In genomic region chr10:50224330-50224952, GRCh38 we compare ENCODE assay signal across 8 cellular contexts. TPM values are rescaled to one million over a fixed set of nuclear protein-coding genes. Genes with fewer than 3 reads are reported as not detected.
DNase-seq lines count a peak whose midpoint lies in the region; ATAC-seq and TF ChIP-seq lines count a peak whose summit lies in the region.

No MANE protein-coding gene starts in this region.

- peak; percentile 92 for ATAC-seq in HG02571 (IDR thresholded peaks at IDR 0.05; ENCODE audit: unreplicated experiment)
- ATAC-seq in naive thymus-derived CD4-positive, alpha-beta T cell, result peak; percentile 67

- POLR2A ChIA-PET in naive thymus-derived CD4-positive, alpha-beta T cell (lab: Charles Lee), result no interaction called here

- H3K36me3 Mint-ChIP-seq in endothelial cell (ENCODE audit: low read depth, unreplicated experiment), result no peaks in the 10 kb centered on the region
- H3K36me3 Mint-ChIP-seq in naive thymus-derived CD4-positive, alpha-beta T cell, result no peaks in the 10 kb centered on the region

- intact Hi-C loops in naive thymus-derived CD4-positive, alpha-beta T cell (cut with micrococcal nuclease), result loop anchor here in 1 of 2 donors (1.0 kb wide), 1 partner anchor 631 kb away; no protein-coding TSS in a partner anchor

- H3K27me3 ChIP-seq in naive thymus-derived CD4-positive, alpha-beta T cell (ENCODE audit: control insufficient read depth in 2 of 2, insufficient read depth in 2 of 2, low read length in 2 of 2), result no peaks in the 10 kb centered on the region

- CTCF ChIA-PET in naive thymus-derived CD4-positive, alpha-beta T cell (lab: Charles Lee), result no interaction called here

- TF ChIP-seq CTCF in GM12874 (IDR thresholded peaks at IDR 0.05; ENCODE audit: insufficient read depth, low read depth, low read length), result peak; percentile 60
- TF ChIP-seq CTCF in endothelial cell (IDR thresholded peaks at IDR 0.05; ENCODE audit: unreplicated experiment), result peak; percentile 46

- no peaks in the 10 kb centered on the region for H3K9me3 Mint-ChIP-seq in endothelial cell (ENCODE audit: unreplicated experiment)
- no peaks in the 10 kb centered on the region for H3K9me3 Mint-ChIP-seq in naive thymus-derived CD4-positive, alpha-beta T cell

- no peaks in the 10 kb centered on the region for H3K36me3 ChIP-seq in naive thymus-derived CD4-positive, alpha-beta T cell (ENCODE audit: control insufficient read depth in 2 of 3, insufficient read depth in 3 of 3, low read length in 3 of 3)

- no peak overlapping the region for H3K27ac Mint-ChIP-seq in endothelial cell (ENCODE audit: unreplicated experiment)
- no peak overlapping the region for H3K27ac Mint-ChIP-seq in naive thymus-derived CD4-positive, alpha-beta T cell

- no peaks in the 10 kb centered on the region for H3K9me3 ChIP-seq in naive thymus-derived CD4-positive, alpha-beta T cell (ENCODE audit: control insufficient read depth in 2 of 3, low read length in 3 of 3)

- no peaks in the 10 kb centered on the region for H3K4me1 ChIP-seq in naive thymus-derived CD4-positive, alpha-beta T cell (ENCODE audit: control insufficient read depth in 2 of 2, insufficient read depth in 2 of 2, low read length in 2 of 2)

- H3K4me3 ChIP-seq in naive thymus-derived CD4-positive, alpha-beta T cell (ENCODE audit: low read length), result no peak overlapping the region

- DNase-seq in AG08395 (ENCODE audit: low spot score) (peak; percentile 63), MV-4-11 (lab: John Stamatoyannopoulos, UW) (peak; percentile 52), SKM-1 treated with dmso at 0.1 percent for 144 hours (lab: John Stamatoyannopoulos, UW; ENCODE audit: unreplicated experiment) (peak; percentile 55), endothelial cell (ENCODE audit: low spot score) (peak; percentile 44), OCI-M2 (lab: John Stamatoyannopoulos, UW; ENCODE audit: unreplicated experiment) (no peak)
- peak in 1 of 9 donors; percentile 13 for DNase-seq in naive thymus-derived CD4-positive, alpha-beta T cell

- H3K27ac ChIP-seq in naive thymus-derived CD4-positive, alpha-beta T cell (ENCODE audit: low read depth, low read length), result no peak overlapping the region

- peaks cover 6% of the 10 kb centered on the region for H3K27me3 Mint-ChIP-seq in endothelial cell (ENCODE audit: unreplicated experiment)
- peaks cover 15 to 35% (median 25%) of the 10 kb centered on the region in 5 donors for H3K27me3 Mint-ChIP-seq in naive thymus-derived CD4-positive, alpha-beta T cell

- no peak overlapping the region for H3K4me3 Mint-ChIP-seq in endothelial cell (ENCODE audit: unreplicated experiment)
- H3K4me3 Mint-ChIP-seq in naive thymus-derived CD4-positive, alpha-beta T cell, result no peak overlapping the region

- no peaks in the 10 kb centered on the region for H3K4me1 Mint-ChIP-seq in endothelial cell (ENCODE audit: unreplicated experiment)
- peaks cover 0 to 3% (median 0%) of the 10 kb centered on the region in 7 donors for H3K4me1 Mint-ChIP-seq in naive thymus-derived CD4-positive, alpha-beta T cell

RNA-seq across cellular contexts. Expression of gene ASAH2, which starts 26.9 kb away (rescaled TPM):
- 1.7 TPM for total RNA-seq in endothelial cell (ENCODE audit: unreplicated experiment)
- 1 to 10 TPM in 4 of 5 experiments, under 1 TPM in 1; 0.61 to 5.4 (median 1.7) TPM for total RNA-seq in naive thymus-derived CD4-positive, alpha-beta T cell
- polyA plus RNA-seq in naive thymus-derived CD4-positive, alpha-beta T cell, result 1 to 10 TPM in 1 of 2 donors, under 1 TPM in 1; 0.43 to 3.9 TPM
